Comparison of ENCODE assay signal across 6 cellular contexts in the genomic region with DNA sequence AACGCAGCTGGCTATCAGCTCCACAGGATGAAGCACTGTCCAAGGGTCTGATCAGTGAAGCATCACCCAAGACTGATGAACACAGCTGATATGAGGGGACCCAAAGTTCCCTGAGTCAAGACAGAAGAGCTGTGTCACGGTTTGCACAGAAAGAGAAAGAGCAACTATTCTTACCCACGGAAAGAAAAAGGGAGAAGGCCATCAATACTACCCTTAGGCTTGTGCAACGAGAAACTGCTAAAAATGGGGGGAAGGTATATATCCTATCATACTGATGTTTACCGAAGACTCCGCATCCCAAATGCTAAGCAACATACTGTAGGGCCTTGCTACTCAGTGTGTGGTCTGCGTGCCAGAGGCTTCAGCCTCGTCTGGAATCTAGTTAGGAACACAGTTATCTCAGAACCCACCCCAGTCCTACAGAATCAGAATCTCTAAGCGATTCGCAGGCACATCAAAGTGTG. TPM values are rescaled to one million over a fixed set of nuclear protein-coding genes. Genes with fewer than 3 reads are reported as not detected.
DNase-seq lines count a peak whose midpoint lies in the region; ATAC-seq and TF ChIP-seq lines count a peak whose summit lies in the region.

No MANE protein-coding gene starts in this region.

- H3K79me2 ChIP-seq in KMS-11 (ENCODE audit: insufficient read depth, low read depth) = peaks cover 32% of the 10 kb centered on the region

- H3K4me3 ChIP-seq in KMS-11 (IDR thresholded peaks at IDR 0.05; ENCODE audit: insufficient read depth, low read depth, low read length) (no peak overlapping the region), body of pancreas (peak overlapping the region; percentile 55 to 99)

- H3K36me3 Mint-ChIP-seq in nephron (ENCODE audit: low read depth) = peaks cover 2% of the 10 kb centered on the region

- H3K9me3 ChIP-seq in body of pancreas = no peaks in the 10 kb centered on the region

- H3K4me1 ChIP-seq in KMS-11 (ENCODE audit: low read depth, poor library complexity, severe bottlenecking) (peaks cover 12% of the 10 kb centered on the region), body of pancreas (peaks cover 40% of the 10 kb centered on the region)

- H3K36me3 ChIP-seq in KMS-11 (ENCODE audit: insufficient read depth) (no peaks in the 10 kb centered on the region), body of pancreas (replicated peaks in 1 of 2; ENCODE audit: insufficient read depth in 1 of 2, low read depth in 2 of 2) (no peaks in the 10 kb centered on the region)

- H3K27ac ChIP-seq in KMS-11 (peak overlapping the region; percentile 66), body of pancreas (peak overlapping the region; percentile 63 to 84 (median 79))

- no peaks in the 10 kb centered on the region for H3K9me3 Mint-ChIP-seq in nephron

- no peak for TF ChIP-seq POLR2A in body of pancreas (IDR thresholded peaks at IDR 0.05)

- peak overlapping the region; percentile 91 to 97 (median 97) for H3K4me3 Mint-ChIP-seq in nephron

- TF ChIP-seq CTCF in KMS-11 (conservative IDR thresholded peaks at IDR 0.05; ENCODE audit: low read depth, low read length) = no peak
- TF ChIP-seq CTCF in body of pancreas (IDR thresholded peaks at IDR 0.05) = no peak
- TF ChIP-seq CTCF in nephron (IDR thresholded peaks at IDR 0.05; ENCODE audit: unreplicated experiment in 3 of 3) = no peak

- intact Hi-C loops in body of pancreas (cut with DNase I) = no loop called here

- peak overlapping the region; percentile 97 for H3K4me2 ChIP-seq in KMS-11

- 1% methylated on average over 10 of the region's 10 CpGs for WGBS in body of pancreas, 2 donors

- DNase-seq in body of pancreas (peak in 1 of 4 donors; percentile 6), NCI-H146 treated with DMSO at 0.1 percent for 48 hours (lab: John Stamatoyannopoulos, UW; ENCODE audit: unreplicated experiment) (no peak), SW 1271 (lab: John Stamatoyannopoulos, UW) (no peak)

- H4K20me1 ChIP-seq in KMS-11 (ENCODE audit: insufficient read depth) = peaks cover 3% of the 10 kb centered on the region; the same call in 1 of the 2 replicates

- H2AFZ ChIP-seq in KMS-11 (ENCODE audit: low read depth) = peak overlapping the region; percentile 77; the same call in 1 of the 2 replicates

- peaks cover 53% of the 10 kb centered on the region for H3K4me1 Mint-ChIP-seq in nephron

- no peaks in the 10 kb centered on the region for H3K27me3 Mint-ChIP-seq in nephron (ENCODE audit: low read depth)

- peak; percentile 7 for ATAC-seq in body of pancreas
- no peak for ATAC-seq in HG03045 (IDR thresholded peaks at IDR 0.05; ENCODE audit: unreplicated experiment)

- peak overlapping the region; percentile 86 for H3K9ac ChIP-seq in KMS-11

- H3K27ac Mint-ChIP-seq in nephron = peak overlapping the region; percentile 94 to 99 (median 94)

- H3K27me3 ChIP-seq in KMS-11 (ENCODE audit: insufficient read depth, low read depth) (no peaks in the 10 kb centered on the region), body of pancreas (no peaks in the 10 kb centered on the region)

RNA-seq across cellular contexts. Expression of gene FASTKD5, which starts 0.7 kb away (rescaled TPM):
- 1 to 10 TPM; 7.0 to 7.3 TPM for total RNA-seq in body of pancreas

RNA-seq across cellular contexts. Expression of gene UBOX5, which starts 0.7 kb away (rescaled TPM):
- total RNA-seq in body of pancreas = 1 to 10 TPM; 3.9 to 4.9 TPM

RNA-seq across cellular contexts. Expression of gene LZTS3, which starts 14.3 kb away (rescaled TPM):
- total RNA-seq in body of pancreas = 10 to 100 TPM; 38.4 to 72.2 TPM

RNA-seq across cellular contexts. Expression of gene DDRGK1, which starts 45.5 kb away (rescaled TPM):
- total RNA-seq in body of pancreas = 10 to 100 TPM; 64.3 to 82.8 TPM

RNA-seq across cellular contexts. Expression of gene ITPA, which starts 50.3 kb away (rescaled TPM):
- 10 to 100 TPM; 31.4 to 36.3 TPM for total RNA-seq in body of pancreas
